20 cellular contexts compared by ENCODE assay signal in the genomic region with DNA sequence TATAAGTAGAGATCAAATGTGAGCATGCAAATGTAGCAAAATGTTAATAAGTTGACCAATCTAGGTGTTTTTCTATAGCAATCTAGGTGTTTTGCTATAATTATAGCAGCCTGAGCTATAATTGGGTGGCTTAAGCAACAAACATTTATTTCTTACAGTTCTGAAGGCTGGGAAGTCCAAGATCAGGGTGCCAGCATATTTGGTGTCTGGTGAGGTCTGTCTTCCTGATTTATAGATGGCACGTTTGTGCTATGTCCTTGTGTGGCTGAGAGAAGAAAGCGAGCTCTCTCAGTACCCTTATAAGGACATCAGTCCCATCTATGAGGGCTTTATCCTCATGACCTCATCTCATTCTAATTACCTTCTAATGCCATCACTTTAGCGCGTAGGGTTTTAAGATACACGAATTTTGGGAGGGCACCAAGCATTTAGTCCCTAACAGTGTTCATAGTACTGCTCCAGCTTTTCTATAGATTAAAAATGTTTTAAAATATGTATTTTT.
"Had no signal": no experiment of that assay in that cellular context is flagged by ENCODE, and none has a peak within 500 bp of the region (broad histone marks: within the 10 kb centered on the region; RNA-seq: fewer than 3 reads in every experiment).

No MANE protein-coding gene starts in this region.

- H3K36me3 ChIP-seq: prostate gland, thoracic aorta, transverse colon had no signal

- FAIRE-seq: colon had no signal

- H3K4me3 ChIP-seq: heart left ventricle, lung, prostate gland, thoracic aorta, transverse colon had no signal

- H2AFZ ChIP-seq: parathyroid adenoma had no signal

- H3K27me3 ChIP-seq: heart left ventricle, transverse colon had no signal

- H3K9ac ChIP-seq: parathyroid adenoma had no signal

- H3K4me1 ChIP-seq: prostate gland had no signal

- H3K27ac ChIP-seq: parathyroid adenoma, prostate gland, transverse colon had no signal

- H3K9me3 ChIP-seq: heart left ventricle, prostate gland, thoracic aorta, transverse colon had no signal

- DNase-seq: dermis blood vessel endothelial cell; foreskin melanocyte; heart left ventricle; hippocampal formation; left colon; left ventricle myocardium superior; mesenchymal stem cell; naive B cell; occipital lobe; stimulated activated CD4-positive, alpha-beta T cell treated with anti-CD3 and anti-CD28 coated beads, Interleukin-2, amount 100 ng/mL, for 24 hours; stimulated activated CD4-positive, alpha-beta T cell treated with anti-CD3 and anti-CD28 coated beads, Interleukin-4, amount 100 ng/mL, for 4 hours; stimulated activated naive B cell treated with anti-CD40 and anti-IgM and Interleukin-4, amounts not matched to agents 10 μg/mL and 1 μg/mL and 100 μg/mL, for 72 hours; stimulated activated naive CD8-positive, alpha-beta T cell treated with anti-CD3 and anti-CD28 coated beads, Interleukin-15, amount 100 ng/mL, for 72 hours; transverse colon had no signal

- ATAC-seq: heart left ventricle; left colon; left ventricle myocardium superior; sciatic nerve; stimulated activated naive B cell treated with anti-CD40 and anti-IgM and Interleukin-4, amounts not matched to agents 10 μg/mL and 1 μg/mL and 100 μg/mL, for 72 hours; stimulated activated naive CD8-positive, alpha-beta T cell treated with anti-CD3 and anti-CD28 coated beads, Interleukin-15, amount 100 ng/mL, for 72 hours had no signal
